Comparison of ENCODE assay signal across 8 cellular contexts in genomic region chr3:12479919-12480425, GRCh38. TPM values are rescaled to one million over a fixed set of nuclear protein-coding genes. Genes with fewer than 3 reads are reported as not detected.
DNase-seq lines count a peak whose midpoint lies in the region; ATAC-seq, FAIRE-seq and TF ChIP-seq lines count a peak whose summit lies in the region.

No MANE protein-coding gene starts in this region.

- DNase-seq in BE2C: no peak
- DNase-seq in GM18507 (ENCODE audit: extremely low spot score, insufficient read length, low read depth): peak; percentile 53
- DNase-seq in NCI-H2227 (lab: John Stamatoyannopoulos, UW; ENCODE audit: unreplicated experiment): peak; percentile 45
- DNase-seq in activated T-cell treated with anti-CD3 and anti-CD28 coated beads, Interleukin-2, amount 50 U/mL, for 72 hours: peak; percentile 19 to 32
- DNase-seq in osteoblast (ENCODE audit: insufficient read length, low spot score, missing footprints): peak; percentile 86

- peaks cover 4% of the 10 kb centered on the region for H3K79me2 ChIP-seq in osteoblast (ENCODE audit: insufficient read depth, low read length)

- TF ChIP-seq EP300 in gastroesophageal sphincter (IDR thresholded peaks at IDR 0.05): no peak

- H3K9me3 ChIP-seq in BE2C: no peaks in the 10 kb centered on the region
- no peaks in the 10 kb centered on the region for H3K9me3 ChIP-seq in gastroesophageal sphincter
- no peaks in the 10 kb centered on the region for H3K9me3 ChIP-seq in osteoblast (ENCODE audit: low read depth, low read length)

- H3K4me1 Mint-ChIP-seq in activated T-cell treated with anti-CD3 and anti-CD28 coated beads, Interleukin-2, amount 50 U/mL, for 72 hours (ENCODE audit: low read depth): peaks cover 33% of the 10 kb centered on the region

- TF ChIP-seq POLR2A in gastroesophageal sphincter (IDR thresholded peaks at IDR 0.05): no peak

- no peaks in the 10 kb centered on the region for H3K27me3 Mint-ChIP-seq in activated T-cell treated with anti-CD3 and anti-CD28 coated beads, Interleukin-2, amount 50 U/mL, for 72 hours (ENCODE audit: low read depth)

- H3K4me3 Mint-ChIP-seq in activated T-cell treated with anti-CD3 and anti-CD28 coated beads, Interleukin-2, amount 50 U/mL, for 72 hours: no peak overlapping the region

- H3K4me1 ChIP-seq in BE2C: no peaks in the 10 kb centered on the region
- H3K4me1 ChIP-seq in gastroesophageal sphincter: peaks cover 0 to 23% (median 7%) of the 10 kb centered on the region in 3 donors
- H3K4me1 ChIP-seq in osteoblast (ENCODE audit: insufficient read depth, low read length): peaks cover 22% of the 10 kb centered on the region

- ATAC-seq in activated T-cell treated with anti-CD3 and anti-CD28 coated beads, Interleukin-2, amount 50 U/mL, for 72 hours (replicated peaks in 1 of 2): peak; percentile 24 to 32
- ATAC-seq in gastroesophageal sphincter (no peak), HG02763 (IDR thresholded peaks at IDR 0.05; ENCODE audit: unreplicated experiment) (no peak), GM18909 (IDR thresholded peaks at IDR 0.05; ENCODE audit: poor library complexity, unreplicated experiment) (no peak)

- H3K36me3 ChIP-seq in BE2C (no peaks in the 10 kb centered on the region), gastroesophageal sphincter (no peaks in the 10 kb centered on the region), osteoblast (ENCODE audit: insufficient read depth, low read length) (no peaks in the 10 kb centered on the region)

- H3K27me3 ChIP-seq in BE2C (no peaks in the 10 kb centered on the region), gastroesophageal sphincter (no peaks in the 10 kb centered on the region), osteoblast (ENCODE audit: insufficient read depth, low read length) (no peaks in the 10 kb centered on the region)

- H3K4me3 ChIP-seq in BE2C (ENCODE audit: low read depth, low read length) (no peak overlapping the region), gastroesophageal sphincter (no peak overlapping the region), osteoblast (ENCODE audit: insufficient read depth, low read length) (no peak overlapping the region)

- no peaks in the 10 kb centered on the region for H3K9me3 Mint-ChIP-seq in activated T-cell treated with anti-CD3 and anti-CD28 coated beads, Interleukin-2, amount 50 U/mL, for 72 hours

- no peak overlapping the region for H3K4me2 ChIP-seq in osteoblast (ENCODE audit: insufficient read depth, low read length)

- H2AFZ ChIP-seq in osteoblast (ENCODE audit: low read length): peak overlapping the region; percentile 52

- WGBS in gastroesophageal sphincter (ENCODE audit: low coverage in 1 of 2), 2 donors: 0 to 21% methylated on average over 2 to 7 of the region's 9 CpGs

- peak; percentile 62 for TF ChIP-seq CTCF in BE2C (IDR thresholded peaks at IDR 0.05; ENCODE audit: low read depth, low read length)
- peak; percentile 52 to 81 (median 70) for TF ChIP-seq CTCF in gastroesophageal sphincter (IDR thresholded peaks at IDR 0.05)
- peak; percentile 70 for TF ChIP-seq CTCF in osteoblast (IDR thresholded peaks at IDR 0.05; ENCODE audit: extremely low read depth, low read depth, low read length)

- no peak overlapping the region for H3K27ac Mint-ChIP-seq in activated T-cell treated with anti-CD3 and anti-CD28 coated beads, Interleukin-2, amount 50 U/mL, for 72 hours

- FAIRE-seq in GM18507 (lab: Jason Lieb, UNC): peak; percentile 63

- no peaks in the 10 kb centered on the region for H4K20me1 ChIP-seq in osteoblast (ENCODE audit: insufficient read depth, low read length)

- H3K27ac ChIP-seq in gastroesophageal sphincter (no peak overlapping the region), osteoblast (ENCODE audit: low read depth, low read length) (no peak overlapping the region)

- H3K36me3 Mint-ChIP-seq in activated T-cell treated with anti-CD3 and anti-CD28 coated beads, Interleukin-2, amount 50 U/mL, for 72 hours (ENCODE audit: insufficient read depth in 2 of 2): no peaks in the 10 kb centered on the region

RNA-seq across cellular contexts. Expression of gene TSEN2, which starts 4.3 kb away (rescaled TPM):
- 11.9 TPM for polyA plus RNA-seq in BE2C (2012; ENCODE audit: insufficient read depth, insufficient read length, low read depth)
- total RNA-seq in activated T-cell treated with anti-CD3 and anti-CD28 coated beads, Interleukin-2, amount 50 U/mL, for 72 hours: 10 to 100 TPM in 1 of 2 donors, 1 to 10 TPM in 1; 8.7 to 11.8 TPM
- total RNA-seq in gastroesophageal sphincter: 10 to 100 TPM; 16.1 to 26.7 (median 21.4) TPM
- 13.0 and 14.1 TPM in 2 replicates for total RNA-seq in osteoblast

Comparison
In these comparisons a context has a peak if more than half of its experiments do, and no peak if none do; other contexts are left out.
1. ATAC-seq: peak in activated T-cell treated with anti-CD3 and anti-CD28 coated beads, Interleukin-2, amount 50 U/mL, for 72 hours (2 of 2); none in gastroesophageal sphincter (single experiment), HG02763 (single experiment) and GM18909 (single experiment).
2. Peak in every context shown above with its lines, with median percentiles within 50 percentile points of each other: CTCF ChIP-seq.